In the genomic region with DNA sequence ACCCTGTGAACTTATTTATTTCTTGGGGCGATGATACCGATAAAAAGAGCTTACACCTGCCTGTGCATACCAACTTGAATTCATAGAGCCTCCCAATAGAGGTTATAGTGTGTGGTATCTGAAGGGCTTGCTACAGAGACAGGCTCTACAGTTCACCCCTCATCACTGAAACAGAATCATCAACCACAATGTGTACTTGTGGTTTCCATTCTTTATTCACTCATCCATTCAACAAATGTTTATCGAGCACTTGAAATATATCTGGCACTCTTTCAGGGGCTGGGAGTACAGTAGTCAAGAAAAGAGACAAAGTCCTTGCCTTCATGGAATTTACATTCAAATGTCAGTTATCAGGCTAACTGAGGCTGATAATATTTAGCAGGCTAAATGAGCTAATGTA, we compare ENCODE assay signal across 11 cellular contexts.
DNase-seq lines count a peak whose midpoint lies in the region; TF ChIP-seq lines count a peak whose summit lies in the region.
"Had no signal": no experiment of that assay in that cellular context is flagged by ENCODE, and none has a peak within 500 bp of the region (broad histone marks: within the 10 kb centered on the region; RNA-seq: fewer than 3 reads in every experiment).

No MANE protein-coding gene starts in this region.

- H3K27ac Mint-ChIP-seq in CD14-positive monocyte = no peak overlapping the region
- H3K27ac Mint-ChIP-seq in activated naive CD4-positive, alpha-beta T cell treated with anti-CD3 and anti-CD28 coated beads for 36 hours = no peak overlapping the region

- CTCF ChIA-PET in activated naive CD4-positive, alpha-beta T cell treated with anti-CD3 and anti-CD28 coated beads for 36 hours (lab: Charles Lee) = no interaction called here

- peak; percentile 9 for DNase-seq in COLO829 (ENCODE audit: low spot score)
- DNase-seq in HT1080 (ENCODE audit: low read depth) = peak; percentile 71
- DNase-seq in RPMI7951 (ENCODE audit: low read depth) = peak; percentile 46
- peak; percentile 4 for DNase-seq in hepatic stellate cell (ENCODE audit: low spot score)
- DNase-seq in Ammon's horn (ENCODE audit: low spot score) = no peak
- no peak for DNase-seq in CD14-positive monocyte (ENCODE audit: low spot score)
- no peak for DNase-seq in stimulated activated CD4-positive, alpha-beta T cell treated with anti-CD3 and anti-CD28 coated beads, Interleukin-12 subunit alpha, Interleukin-12 subunit beta, amount 100 ng/mL, for 4 hours
- no peak for DNase-seq in activated naive CD4-positive, alpha-beta T cell treated with anti-CD3 and anti-CD28 coated beads for 36 hours
- DNase-seq: activated CD8-positive, alpha-beta memory T cell treated with anti-CD3 and anti-CD28 coated beads, Interleukin-2, amount 50 U/mL, for 4 hours; stimulated activated CD4-positive, alpha-beta T cell treated with anti-CD3 and anti-CD28 coated beads, Interleukin-2, amount 100 ng/mL, for 24 hours had no signal

- H3K9me3 Mint-ChIP-seq in CD14-positive monocyte = peaks cover 0 to 7% (median 4%) of the 10 kb centered on the region in 7 donors
- H3K9me3 Mint-ChIP-seq in activated naive CD4-positive, alpha-beta T cell treated with anti-CD3 and anti-CD28 coated beads for 36 hours = peaks cover 2% of the 10 kb centered on the region

- H3K36me3 Mint-ChIP-seq in CD14-positive monocyte = peaks cover 9 to 15% of the 10 kb centered on the region in 2 donors
- H3K36me3 Mint-ChIP-seq in activated naive CD4-positive, alpha-beta T cell treated with anti-CD3 and anti-CD28 coated beads for 36 hours (ENCODE audit: low read depth) = peaks cover 20% of the 10 kb centered on the region

- no peak overlapping the region for H3K4me3 Mint-ChIP-seq in CD14-positive monocyte
- H3K4me3 Mint-ChIP-seq in activated naive CD4-positive, alpha-beta T cell treated with anti-CD3 and anti-CD28 coated beads for 36 hours = no peak overlapping the region
- H3K4me3 Mint-ChIP-seq: brain had no signal

- no peaks in the 10 kb centered on the region for H3K4me1 Mint-ChIP-seq in CD14-positive monocyte
- H3K4me1 Mint-ChIP-seq in activated naive CD4-positive, alpha-beta T cell treated with anti-CD3 and anti-CD28 coated beads for 36 hours (ENCODE audit: low read depth) = no peaks in the 10 kb centered on the region

- no peaks in the 10 kb centered on the region for H3K27me3 Mint-ChIP-seq in CD14-positive monocyte (ENCODE audit: low read depth in 3 of 3)
- no peaks in the 10 kb centered on the region for H3K27me3 Mint-ChIP-seq in activated naive CD4-positive, alpha-beta T cell treated with anti-CD3 and anti-CD28 coated beads for 36 hours (ENCODE audit: low read depth)

- intact Hi-C loops in CD14-positive monocyte (cut with micrococcal nuclease) = no loop called here
- intact Hi-C loops in activated naive CD4-positive, alpha-beta T cell treated with anti-CD3 and anti-CD28 coated beads for 36 hours (cut with micrococcal nuclease) = no loop called here

- no peak for TF ChIP-seq CTCF in CD14-positive monocyte (IDR thresholded peaks at IDR 0.05)

Comparison
In these comparisons a context has a peak if more than half of its experiments do, and no peak if none do; other contexts are left out.
1. DNase-seq: peak in COLO829 (single experiment), HT1080 (single experiment), RPMI7951 (single experiment) and hepatic stellate cell (single experiment); none in Ammon's horn (single experiment), CD14-positive monocyte (single experiment), stimulated activated CD4-positive, alpha-beta T cell treated with anti-CD3 and anti-CD28 coated beads, Interleukin-12 subunit alpha, Interleukin-12 subunit beta, amount 100 ng/mL, for 4 hours (single experiment) and activated naive CD4-positive, alpha-beta T cell treated with anti-CD3 and anti-CD28 coated beads for 36 hours (single experiment).